In genomic region chr3:113535898-113536297, GRCh38 we compare ENCODE assay signal across 13 cellular contexts. TPM values are rescaled to one million over a fixed set of nuclear protein-coding genes. Genes with fewer than 3 reads are reported as not detected.
DNase-seq lines count a peak whose midpoint lies in the region; ATAC-seq, FAIRE-seq and TF ChIP-seq lines count a peak whose summit lies in the region.
"Had no signal": no experiment of that assay in that cellular context is flagged by ENCODE, and none has a peak within 500 bp of the region (broad histone marks: within the 10 kb centered on the region; RNA-seq: fewer than 3 reads in every experiment).

No MANE protein-coding gene starts in this region.

- peaks cover 0 to 11% (median 11%) of the 10 kb centered on the region in 3 donors for H3K27me3 Mint-ChIP-seq in immature natural killer cell (ENCODE audit: low read depth in 3 of 3)

- H3K27me3 ChIP-seq in BE2C = peaks cover 53% of the 10 kb centered on the region
- H3K27me3 ChIP-seq in Karpas-422 (ENCODE audit: low read length) = no peaks in the 10 kb centered on the region
- no peaks in the 10 kb centered on the region for H3K27me3 ChIP-seq in Peyer's patch

- H3K79me2 ChIP-seq in Karpas-422 (ENCODE audit: low read length) = no peaks in the 10 kb centered on the region

- H3K4me1 Mint-ChIP-seq in immature natural killer cell = peaks cover 73 to 88% of the 10 kb centered on the region in 2 donors

- H3K27ac Mint-ChIP-seq in immature natural killer cell = peak overlapping the region; percentile 22 to 96 (median 74)

- H3K4me2 ChIP-seq in Karpas-422 (ENCODE audit: low read depth, low read length, poor library complexity, severe bottlenecking) = no peak overlapping the region

- H2AFZ ChIP-seq in Karpas-422 (ENCODE audit: low read length) = no peak overlapping the region

- H3K9me2 ChIP-seq in Karpas-422 (replicated peaks; ENCODE audit: insufficient read depth, low read length) = no peaks in the 10 kb centered on the region

- ATAC-seq in HG03378 (IDR thresholded peaks at IDR 0.05; ENCODE audit: unreplicated experiment) = no peak

- FAIRE-seq in GM12891 (lab: Jason Lieb, UNC) (peak; percentile 56), H54 (lab: Jason Lieb, UNC) (no peak)
- FAIRE-seq: TTC549 had no signal

- no peaks in the 10 kb centered on the region for H3K9me3 Mint-ChIP-seq in immature natural killer cell

- peak overlapping the region; percentile 39 to 78 (median 69) for H3K4me3 Mint-ChIP-seq in immature natural killer cell

- H3K4me3 ChIP-seq in BE2C (ENCODE audit: low read depth, low read length) (no peak overlapping the region), Karpas-422 (ENCODE audit: low read length) (no peak overlapping the region), Peyer's patch (no peak overlapping the region)
- H3K4me3 ChIP-seq: left lung had no signal

- TF ChIP-seq CTCF in BE2C (IDR thresholded peaks at IDR 0.05; ENCODE audit: low read depth, low read length) = peak; percentile 49
- TF ChIP-seq CTCF in VCaP (conservative IDR thresholded peaks at IDR 0.05) = peak; percentile 22; the same call in 1 of the 2 replicates
- peak in 2 of 6 experiments; percentile 13 to 32 for TF ChIP-seq CTCF in Peyer's patch (IDR thresholded peaks at IDR 0.05)

- TF ChIP-seq POLR2A in GM12891 (IDR thresholded peaks at IDR 0.05; ENCODE audit: low read depth, low read length) = no peak
- no peak for TF ChIP-seq POLR2A in H54 (IDR thresholded peaks at IDR 0.05; ENCODE audit: low read depth, low read length)
- TF ChIP-seq POLR2A in Peyer's patch (IDR thresholded peaks at IDR 0.05) = no peak

- no peaks in the 10 kb centered on the region for H3K36me3 ChIP-seq in BE2C
- no peaks in the 10 kb centered on the region for H3K36me3 ChIP-seq in Karpas-422 (ENCODE audit: insufficient read depth, low read length)
- no peaks in the 10 kb centered on the region for H3K36me3 ChIP-seq in Peyer's patch
- H3K36me3 ChIP-seq: left lung had no signal

- H3K36me3 Mint-ChIP-seq in immature natural killer cell = peaks cover 4 to 8% (median 7%) of the 10 kb centered on the region in 3 donors

- H3K9ac ChIP-seq in Karpas-422 (ENCODE audit: low read length) = no peak overlapping the region

- no peak for DNase-seq in BE2C
- DNase-seq in GM12891 (ENCODE audit: insufficient read length, low spot score) = no peak
- DNase-seq in immature natural killer cell = no peak
- no peak for DNase-seq in H54 (ENCODE audit: insufficient read length, low spot score)
- DNase-seq in Karpas-422 = no peak
- DNase-seq in Peyer's patch = no peak
- DNase-seq: activated gamma-delta T cell treated with Interleukin-2 at 50 U/mL for 16 hours; KG1; left lung; NK-92 treated with Interleukin-12 subunit alpha and Interleukin-12 subunit beta, amount 100 ng/mL, for 24 hours had no signal

- H3K27ac ChIP-seq in VCaP (peak overlapping the region; percentile 92), Karpas-422 (ENCODE audit: low read length) (no peak overlapping the region), Peyer's patch (no peak overlapping the region)

- no peaks in the 10 kb centered on the region for H4K20me1 ChIP-seq in Karpas-422 (ENCODE audit: insufficient read depth, low read depth, low read length)

- no peaks in the 10 kb centered on the region for H3K4me1 ChIP-seq in BE2C
- peaks cover 20% of the 10 kb centered on the region for H3K4me1 ChIP-seq in Karpas-422 (ENCODE audit: low read length)
- peaks cover 0 to 9% (median 5%) of the 10 kb centered on the region in 4 donors for H3K4me1 ChIP-seq in Peyer's patch

- H3K9me3 ChIP-seq in BE2C (no peaks in the 10 kb centered on the region), Karpas-422 (ENCODE audit: low read length) (no peaks in the 10 kb centered on the region), Peyer's patch (no peaks in the 10 kb centered on the region)
- H3K9me3 ChIP-seq: left lung had no signal

TF ChIP-seq in GM12891, 5 proteins besides CTCF, POLR2A, EP300 and RAD21:
- TF ChIP-seq SPI1 (IDR thresholded peaks at IDR 0.05; ENCODE audit: low read depth, low read length) = no peak
- no peak for TF ChIP-seq TAF1 (IDR thresholded peaks at IDR 0.05; ENCODE audit: low read depth, low read length)
- TF ChIP-seq PAX5 (IDR thresholded peaks at IDR 0.05; ENCODE audit: insufficient read depth, low read length, severe bottlenecking) = no peak
- TF ChIP-seq POU2F2 (IDR thresholded peaks at IDR 0.05; ENCODE audit: low read depth, low read length) = no peak
- no peak for TF ChIP-seq POLR2AphosphoS5 (IDR thresholded peaks at IDR 0.05; ENCODE audit: low read depth, low read length)

RNA-seq across cellular contexts. Expression of gene SIDT1, which starts 3.5 kb away (rescaled TPM):
- 0.57 TPM for polyA plus RNA-seq in BE2C (2012; ENCODE audit: insufficient read depth, insufficient read length, low read depth)
- 16.9 TPM for polyA plus RNA-seq in GM12891 (2012; ENCODE audit: low read depth, missing spikeins)
- 10 to 100 TPM in 2 of 3 donors, 1 to 10 TPM in 1; 9.5 to 33.2 (median 11.8) TPM for polyA plus RNA-seq in immature natural killer cell
- 7.5 and 11.3 TPM in 2 replicates for total RNA-seq in Karpas-422 (2014; rRNA removed; shearing (Covaris generic); ENCODE audit: low replicate concordance)
- 100 to 1,000 TPM in 2 of 4 donors, 10 to 100 TPM in 2; 62.5 to 116 (median 91.6) TPM for total RNA-seq in Peyer's patch

RNA-seq across cellular contexts. Expression of gene SPICE1, which starts 20.9 kb away (rescaled TPM):
- 6.3 TPM for polyA plus RNA-seq in BE2C (2012; ENCODE audit: insufficient read depth, insufficient read length, low read depth)
- 3.7 TPM for polyA plus RNA-seq in GM12891 (2012; ENCODE audit: low read depth, missing spikeins)
- polyA plus RNA-seq in immature natural killer cell = 1 to 10 TPM in 2 of 3 donors, not detected in 1; 3.7 to 4.7 TPM
- 14.1 and 30.1 TPM in 2 replicates for total RNA-seq in Karpas-422 (2014; rRNA removed; shearing (Covaris generic); ENCODE audit: low replicate concordance)
- 10 to 100 TPM; 15.2 to 39.6 (median 20.6) TPM for total RNA-seq in Peyer's patch
